In the genomic region with DNA sequence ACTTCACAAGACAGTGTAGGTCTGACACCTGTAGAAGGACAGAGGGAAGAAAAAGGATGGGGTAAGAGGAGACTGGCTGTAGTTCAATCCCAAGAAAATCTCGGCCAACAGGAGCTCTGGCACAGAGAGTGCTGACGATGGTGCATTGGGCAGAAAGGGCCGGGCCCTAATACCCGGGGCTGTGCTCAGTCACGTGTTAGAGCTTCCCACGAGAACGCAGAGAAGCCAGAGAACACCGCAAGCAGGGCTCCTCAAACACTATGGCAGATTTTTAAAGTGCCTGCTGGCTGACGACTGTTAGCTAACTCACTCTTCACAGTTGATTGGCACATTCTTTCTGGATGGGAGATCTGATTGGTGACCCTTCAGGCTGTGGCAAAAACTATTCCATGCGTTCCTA, we compare ENCODE assay signal across 21 cellular contexts. TPM values are rescaled to one million over a fixed set of nuclear protein-coding genes. Genes with fewer than 3 reads are reported as not detected.
"Had no signal": no experiment of that assay in that cellular context is flagged by ENCODE, and none has a peak within 500 bp of the region (broad histone marks: within the 10 kb centered on the region; RNA-seq: fewer than 3 reads in every experiment).

No MANE protein-coding gene starts in this region.

- DNase-seq: activated CD4-positive, alpha-beta T cell treated with anti-CD3 and anti-CD28 coated beads, Interleukin-2, amount 10 ng/mL, durations not matched to agents 7 days and 5 days; activated CD8-positive, alpha-beta memory T cell treated with anti-CD3 and anti-CD28 coated beads, Interleukin-2, amount 50 U/mL, for 4 hours; activated naive CD4-positive, alpha-beta T cell treated with anti-CD3 and anti-CD28 coated beads, Interleukin-2, amount 10 ng/mL, durations not matched to agents 7 days and 5 days; activated T-cell treated with anti-CD3 and anti-CD28 coated beads, Interleukin-2, amount 50 U/mL, for 4 hours; erythroblast; foreskin melanocyte; hypothalamus; kidney; stimulated activated CD4-positive, alpha-beta T cell treated with anti-CD3 and anti-CD28 coated beads, Interleukin-12 subunit alpha, Interleukin-12 subunit beta, amount 100 ng/mL, for 4 hours; stimulated activated CD4-positive, alpha-beta T cell treated with anti-CD3 and anti-CD28 coated beads, Interleukin-1b, Interleukin-23, amount 100 ng/mL, for 48 hours; stimulated activated CD8-positive, alpha-beta memory T cell treated with anti-CD3 and anti-CD28 coated beads, Interleukin-4, amount 100 ng/mL, for 48 hours; stimulated activated naive CD4-positive, alpha-beta T cell; T1000; thyroid gland had no signal

- H3K9me3 ChIP-seq: ascending aorta, thyroid gland had no signal

- H3K4me1 ChIP-seq: ascending aorta, thyroid gland had no signal

- H3K4me3 ChIP-seq: ascending aorta, coronary artery, lung, thyroid gland had no signal

- H3K27ac ChIP-seq: ascending aorta, coronary artery, thyroid gland had no signal

- ATAC-seq: activated T-cell treated with anti-CD3 and anti-CD28 coated beads, Interleukin-2, amount 50 U/mL, for 4 hours; left lobe of liver; natural killer cell treated with Interleukin-12 subunit alpha and Interleukin-12 subunit beta and Interleukin-15 and Interleukin-18, amount 100 ng/mL, for 72 hours had no signal

- H3K27me3 ChIP-seq: ascending aorta, thyroid gland had no signal

- H3K36me3 ChIP-seq: ascending aorta, thyroid gland had no signal

- FAIRE-seq: endometrium, kidney, urothelium cell line had no signal

RNA-seq across cellular contexts. Expression of gene EREG, which starts 35.5 kb away (rescaled TPM):
- total RNA-seq: activated CD4-positive, alpha-beta T cell treated with anti-CD3 and anti-CD28 coated beads, Interleukin-2, amount 10 ng/mL, durations not matched to agents 7 days and 5 days; ascending aorta; natural killer cell treated with Interleukin-12 subunit alpha and Interleukin-12 subunit beta and Interleukin-15 and Interleukin-18, amount 100 ng/mL, for 72 hours had no signal
